ENCODE assay signal across 25 cellular contexts in genomic region chr10:7351905-7352304, GRCh38.
"Had no signal": no experiment of that assay in that cellular context is flagged by ENCODE, and none has a peak within 500 bp of the region (broad histone marks: within the 10 kb centered on the region; RNA-seq: fewer than 3 reads in every experiment).

No MANE protein-coding gene starts in this region.

- H3K36me3 ChIP-seq: neural progenitor cell, suprapubic skin, uterus had no signal

- H2AFZ ChIP-seq: neural progenitor cell had no signal

- FAIRE-seq: bronchial epithelial cell, islet of Langerhans, small intestine had no signal

- H3K27ac Mint-ChIP-seq: activated B cell treated with CpG ODN at 0.5 μM for 24 hours; activated CD4-positive, alpha-beta T cell treated with anti-CD3 and anti-CD28 coated beads for 36 hours; activated naive CD4-positive, alpha-beta T cell treated with anti-CD3 and anti-CD28 coated beads, Interleukin-2, amount 10 ng/mL, durations not matched to agents 7 days and 5 days; memory B cell; neural progenitor cell; stimulated activated memory B cell treated with anti-CD40 and anti-IgM and Interleukin-4, amounts not matched to agents 10 μg/mL and 1 μg/mL and 100 μg/mL, for 72 hours had no signal

- H3K9me3 ChIP-seq: heart left ventricle, stomach, suprapubic skin, tibial nerve, uterus had no signal

- H3K27me3 ChIP-seq: heart left ventricle, neural progenitor cell, stomach, suprapubic skin, tibial nerve, uterus had no signal

- DNase-seq: activated B cell treated with CpG ODN at 0.5 μM for 24 hours; activated CD4-positive, alpha-beta T cell treated with anti-CD3 and anti-CD28 coated beads for 36 hours; activated CD4-positive, alpha-beta T cell treated with anti-CD3 and anti-CD28 coated beads, Interleukin-2, amount 50 U/mL, for 4 hours; activated CD8-positive, alpha-beta memory T cell treated with anti-CD3 and anti-CD28 coated beads for 24 hours; activated CD8-positive, alpha-beta memory T cell treated with anti-CD3 and anti-CD28 coated beads, Interleukin-2, amount 50 U/mL, for 4 hours; activated effector memory CD4-positive, alpha-beta T cell treated with Interleukin-2 at 50 U/mL for 16 hours; activated naive CD4-positive, alpha-beta T cell treated with anti-CD3 and anti-CD28 coated beads, Interleukin-2, amount 10 ng/mL, durations not matched to agents 7 days and 5 days; activated T-cell treated with anti-CD3 and anti-CD28 coated beads, Interleukin-2, amount 50 U/mL, for 48 hours; aorta; cortex of kidney; heart left ventricle; left cardiac atrium; small intestine; stimulated activated CD4-positive, alpha-beta T cell treated with anti-CD3 and anti-CD28 coated beads, Interleukin-2, amount 100 ng/mL, for 24 hours; stomach; T1000; uterus had no signal

- H3K27me3 Mint-ChIP-seq: activated B cell treated with CpG ODN at 0.5 μM for 24 hours; activated CD4-positive, alpha-beta T cell treated with anti-CD3 and anti-CD28 coated beads for 36 hours; activated naive CD4-positive, alpha-beta T cell treated with anti-CD3 and anti-CD28 coated beads, Interleukin-2, amount 10 ng/mL, durations not matched to agents 7 days and 5 days; memory B cell; stimulated activated memory B cell treated with anti-CD40 and anti-IgM and Interleukin-4, amounts not matched to agents 10 μg/mL and 1 μg/mL and 100 μg/mL, for 72 hours had no signal

- H3K4me3 ChIP-seq: heart left ventricle, neural progenitor cell, stomach, suprapubic skin, tibial nerve, uterus had no signal

- H3K27ac ChIP-seq: epithelial cell of prostate, heart left ventricle, neural progenitor cell, stomach, suprapubic skin, tibial nerve, uterus had no signal

- H3K4me1 Mint-ChIP-seq: activated B cell treated with CpG ODN at 0.5 μM for 24 hours; activated naive CD4-positive, alpha-beta T cell treated with anti-CD3 and anti-CD28 coated beads, Interleukin-2, amount 10 ng/mL, durations not matched to agents 7 days and 5 days; memory B cell; neural progenitor cell had no signal

- H3K9me3 Mint-ChIP-seq: memory B cell, neural progenitor cell had no signal

- H3K4me1 ChIP-seq: stomach, suprapubic skin, uterus had no signal

- H3K4me2 ChIP-seq: neural progenitor cell had no signal

- H3K9ac ChIP-seq: neural progenitor cell had no signal

- H3K4me3 Mint-ChIP-seq: activated B cell treated with CpG ODN at 0.5 μM for 24 hours; activated CD4-positive, alpha-beta T cell treated with anti-CD3 and anti-CD28 coated beads for 36 hours; activated naive CD4-positive, alpha-beta T cell treated with anti-CD3 and anti-CD28 coated beads, Interleukin-2, amount 10 ng/mL, durations not matched to agents 7 days and 5 days; memory B cell; neural progenitor cell; stimulated activated memory B cell treated with anti-CD40 and anti-IgM and Interleukin-4, amounts not matched to agents 10 μg/mL and 1 μg/mL and 100 μg/mL, for 72 hours had no signal
